Comparison of ENCODE assay signal across 19 cellular contexts in genomic region chr15:67771201-67771600, GRCh38. TPM values are rescaled to one million over a fixed set of nuclear protein-coding genes. Genes with fewer than 3 reads are reported as not detected.
DNase-seq lines count a peak whose midpoint lies in the region; ATAC-seq, FAIRE-seq and TF ChIP-seq lines count a peak whose summit lies in the region.
"Had no signal": no experiment of that assay in that cellular context is flagged by ENCODE, and none has a peak within 500 bp of the region (broad histone marks: within the 10 kb centered on the region; RNA-seq: fewer than 3 reads in every experiment).

No MANE protein-coding gene starts in this region.

- CTCF ChIA-PET in SK-N-SH (lab: Yijun Ruan, JAX) = no interaction called here

- no peak overlapping the region for H3K4me2 ChIP-seq in SK-N-SH
- H3K4me2 ChIP-seq in mesenchymal stem cell (ENCODE audit: low read length, poor library complexity, severe bottlenecking) = no peak overlapping the region
- H3K4me2 ChIP-seq: A549 had no signal

- peak; percentile 16 for FAIRE-seq in HTR-8/SVneo (lab: Jason Lieb, UNC)
- FAIRE-seq: GM12878, GM18507 had no signal

- 70% methylated on average over 4 of the region's 4 CpGs for WGBS in SK-N-SH (ENCODE audit: low lambda C conversion rate)
- 51% methylated on average over 4 of the region's 4 CpGs for WGBS in mesenchymal stem cell

- no peak; the same call in 1 of the 2 replicates for TF ChIP-seq RAD21 in SK-N-SH (IDR thresholded peaks at IDR 0.05; ENCODE audit: low read length)

- H2BK120ac ChIP-seq in mesenchymal stem cell (ENCODE audit: low read depth, low read length) = no peak overlapping the region

- H4K8ac ChIP-seq in mesenchymal stem cell (ENCODE audit: low read length) = no peak overlapping the region

- TF ChIP-seq EP300 in SK-N-SH (IDR thresholded peaks at IDR 0.05; ENCODE audit: borderline replicate concordance in 1 of 2, low read depth in 1 of 2, low read length in 1 of 2) = peak in 1 of 2 experiments; percentile 40; a peak in 1 of 4 replicates

- H3K4me1 Mint-ChIP-seq in glutamatergic neuron (ENCODE audit: low read depth, unreplicated experiment) = peaks cover 75% of the 10 kb centered on the region

- H3K27ac ChIP-seq in SK-N-SH (ENCODE audit: low read depth in 2 of 2, low read length in 1 of 2) = no peak overlapping the region
- H3K27ac ChIP-seq in mesenchymal stem cell (ENCODE audit: low read length, poor library complexity, severe bottlenecking) = no peak overlapping the region
- H3K27ac ChIP-seq: A549 had no signal

- no peak for ATAC-seq in GM21528 (IDR thresholded peaks at IDR 0.05; ENCODE audit: low FRiP score, unreplicated experiment)
- ATAC-seq: A549, GM12878 had no signal

- peak overlapping the region; percentile 64 for H3K4me3 Mint-ChIP-seq in glutamatergic neuron (ENCODE audit: unreplicated experiment)
- H3K4me3 Mint-ChIP-seq: CD14-positive monocyte had no signal

- H3K27me3 ChIP-seq in BE2C = no peaks in the 10 kb centered on the region
- H3K27me3 ChIP-seq in SK-N-SH (ENCODE audit: insufficient read depth) = no peaks in the 10 kb centered on the region
- H3K27me3 ChIP-seq in mesenchymal stem cell (ENCODE audit: control insufficient read depth in 1 of 2, insufficient read depth in 1 of 2, low read length in 2 of 2) = no peaks in the 10 kb centered on the region

- H3K18ac ChIP-seq in mesenchymal stem cell (ENCODE audit: low read depth in 1 of 2, low read length in 2 of 2) = no peak overlapping the region

- no peak overlapping the region for H3K14ac ChIP-seq in mesenchymal stem cell (ENCODE audit: low read length in 2 of 2)

- H3K4me1 ChIP-seq in BE2C (peaks cover 12% of the 10 kb centered on the region), SK-N-SH (ENCODE audit: control insufficient read depth in 1 of 2, insufficient read depth in 2 of 2, low read depth in 1 of 2, low read length in 1 of 2) (peaks cover 3 to 15% of the 10 kb centered on the region in 2 experiments), mesenchymal stem cell (ENCODE audit: control insufficient read depth, insufficient read depth, low read depth, low read length) (peaks cover 6% of the 10 kb centered on the region)
- H3K4me1 ChIP-seq: A549 had no signal

- H2AFZ ChIP-seq in SK-N-SH (ENCODE audit: low read depth) = no peak overlapping the region
- no peak overlapping the region for H2AFZ ChIP-seq in mesenchymal stem cell (ENCODE audit: low read depth, low read length)

- POLR2A ChIA-PET in SK-N-SH (lab: Yijun Ruan, JAX) = no interaction called here

- H2BK5ac ChIP-seq in mesenchymal stem cell (ENCODE audit: low read depth, low read length, poor library complexity, severe bottlenecking) = no peak overlapping the region

- H2BK12ac ChIP-seq in mesenchymal stem cell (ENCODE audit: low read length in 2 of 2) = no peak overlapping the region

- no peak overlapping the region for H4K91ac ChIP-seq in mesenchymal stem cell (ENCODE audit: low read length)

- H3F3A ChIP-seq in SK-N-SH (replicated peaks; ENCODE audit: insufficient read depth) = no peaks in the 10 kb centered on the region

- DNase-seq in BE2C (peak; percentile 37), HTR-8/SVneo (ENCODE audit: insufficient read length, low spot score) (no peak), SK-N-SH (peak; percentile 51), glutamatergic neuron (peak; percentile 36), mesenchymal stem cell (no peak), activated T-cell treated with anti-CD3 and anti-CD28 coated beads for 4 hours (no peak)
- DNase-seq in effector CD4-positive, alpha-beta T cell = no peak
- DNase-seq: COR-L47; KG1; NCI-H1092 treated with DMSO at 0.1 percent for 48 hours; NCI-H1694 treated with DMSO at 0.1 percent for 48 hours; NCI-H446 treated with DMSO at 0.1 percent for 48 hours; NK-92 treated with Interleukin-12 subunit alpha and Interleukin-12 subunit beta, amount 100 ng/mL, for 24 hours had no signal

- no peaks in the 10 kb centered on the region for H3K36me3 Mint-ChIP-seq in glutamatergic neuron (ENCODE audit: unreplicated experiment)

- H3K4me3 ChIP-seq in BE2C (ENCODE audit: low read depth, low read length) = no peak overlapping the region
- H3K4me3 ChIP-seq in SK-N-SH (ENCODE audit: low read depth in 2 of 2, low read length in 1 of 2) = no peak overlapping the region
- no peak overlapping the region for H3K4me3 ChIP-seq in mesenchymal stem cell (ENCODE audit: insufficient read depth in 1 of 2, low read depth in 1 of 2, low read length in 2 of 2)
- H3K4me3 ChIP-seq: A549, GM12878 had no signal

- peaks cover 4% of the 10 kb centered on the region for H3K9me3 Mint-ChIP-seq in glutamatergic neuron (ENCODE audit: unreplicated experiment)
- H3K9me3 Mint-ChIP-seq: CD14-positive monocyte had no signal

- no peaks in the 10 kb centered on the region for H4K20me1 ChIP-seq in SK-N-SH (ENCODE audit: insufficient read depth)

- H3K9ac ChIP-seq in SK-N-SH (no peak overlapping the region), mesenchymal stem cell (ENCODE audit: low read length) (no peak overlapping the region)

- H3K4ac ChIP-seq in mesenchymal stem cell (ENCODE audit: low read depth in 1 of 2, low read length in 2 of 2) = no peak overlapping the region

- H3K23ac ChIP-seq in mesenchymal stem cell (ENCODE audit: low read length in 2 of 2) = no peak overlapping the region

- peaks cover 2% of the 10 kb centered on the region for H3K27me3 Mint-ChIP-seq in glutamatergic neuron (ENCODE audit: unreplicated experiment)

- H3K9me2 ChIP-seq in SK-N-SH = no peaks in the 10 kb centered on the region

- H3K36me3 ChIP-seq in BE2C (no peaks in the 10 kb centered on the region), SK-N-SH (replicated peaks in 1 of 2; ENCODE audit: control insufficient read depth in 1 of 2, insufficient read depth in 2 of 2, low read length in 1 of 2) (peaks cover 3 to 4% of the 10 kb centered on the region in 2 experiments), mesenchymal stem cell (ENCODE audit: control insufficient read depth in 1 of 2, insufficient read depth in 2 of 2, low read depth in 1 of 2, low read length in 2 of 2) (peaks cover 0 to 4% of the 10 kb centered on the region in 2 experiments)

- H3K9me3 ChIP-seq in BE2C (no peaks in the 10 kb centered on the region), SK-N-SH (no peaks in the 10 kb centered on the region), mesenchymal stem cell (ENCODE audit: control insufficient read depth, low read length) (no peaks in the 10 kb centered on the region)
- H3K9me3 ChIP-seq: A549 had no signal

- H3K79me2 ChIP-seq in SK-N-SH (ENCODE audit: insufficient read depth) = no peaks in the 10 kb centered on the region

- no peak overlapping the region for H2BK15ac ChIP-seq in mesenchymal stem cell (ENCODE audit: low read depth, poor library complexity, severe bottlenecking)

- no peak overlapping the region for H2AK5ac ChIP-seq in mesenchymal stem cell (ENCODE audit: low read length, severe bottlenecking)

- TF ChIP-seq CTCF in BE2C (IDR thresholded peaks at IDR 0.05; ENCODE audit: low read depth, low read length) (no peak), SK-N-SH (IDR thresholded peaks at IDR 0.05) (no peak), glutamatergic neuron (IDR thresholded peaks at IDR 0.05; ENCODE audit: partially characterized antibody, unreplicated experiment) (no peak)

- H3K27ac Mint-ChIP-seq in glutamatergic neuron (ENCODE audit: unreplicated experiment) = peak overlapping the region; percentile 95
- H3K27ac Mint-ChIP-seq: CD14-positive monocyte had no signal

- H3K79me1 ChIP-seq in mesenchymal stem cell (replicated peaks; ENCODE audit: low read length, poor library complexity, severe bottlenecking) = no peaks in the 10 kb centered on the region

TF ChIP-seq in SK-N-SH, 30 proteins besides CTCF, POLR2A, EP300 and RAD21:
- no peak for TF ChIP-seq MAX (IDR thresholded peaks at IDR 0.05; ENCODE audit: low read depth)
- TF ChIP-seq MXI1 (IDR thresholded peaks at IDR 0.05; ENCODE audit: low read depth, low read length) = peak; percentile 83
- no peak for TF ChIP-seq NRF1 (IDR thresholded peaks at IDR 0.05; ENCODE audit: low read depth, low read length)
- TF ChIP-seq POLR2AphosphoS5 (IDR thresholded peaks at IDR 0.05; ENCODE audit: low read depth, low read length) = no peak
- TF ChIP-seq GATA2 (CRISPR knock-in tag; IDR thresholded peaks at IDR 0.05) = peak; percentile 71
- peak; percentile 38; the same call in 1 of the 2 replicates for TF ChIP-seq RCOR1 (IDR thresholded peaks at IDR 0.05; ENCODE audit: low read length)
- no peak for TF ChIP-seq MEF2A (IDR thresholded peaks at IDR 0.05; ENCODE audit: borderline replicate concordance, low read depth)
- TF ChIP-seq PBX3 (IDR thresholded peaks at IDR 0.05) = no peak
- TF ChIP-seq CHD2 (IDR thresholded peaks at IDR 0.05; ENCODE audit: low read length, partially characterized antibody) = peak; percentile 28
- TF ChIP-seq GABPA (IDR thresholded peaks at IDR 0.05; ENCODE audit: low read depth) = no peak
- no peak for TF ChIP-seq IRF3 (IDR thresholded peaks at IDR 0.05; ENCODE audit: low read depth, low read length)
- no peak for TF ChIP-seq TCF12 (IDR thresholded peaks at IDR 0.05)

RNA-seq across cellular contexts. Expression of gene SKOR1, which starts 54.1 kb away (rescaled TPM):
- 0.28 TPM for polyA plus RNA-seq in BE2C (2012; ENCODE audit: insufficient read depth, insufficient read length, low read depth)
- polyA plus RNA-seq in SK-N-SH (2012; rRNA removed) = 0.18 and 0.26 TPM in 2 replicates
- polyA plus RNA-seq in SK-N-SH (2012; cell fraction: cytosol; rRNA removed) = 0.09 TPM in 2 replicates
- 1.3 and 2.3 TPM in 2 replicates for polyA plus RNA-seq in SK-N-SH (2012; cell fraction: nucleus; rRNA removed)
- total RNA-seq in glutamatergic neuron (ENCODE audit: unreplicated experiment) = 4.0 TPM
- polyA plus RNA-seq in mesenchymal stem cell (2013, experiment 1 of 2) = 0.06 TPM
- polyA plus RNA-seq in mesenchymal stem cell (2013, experiment 2 of 2) = 0.08 TPM
- total RNA-seq: SK-MEL-5 had no signal
- polyA plus RNA-seq: CD14-positive monocyte had no signal

Comparison
In these comparisons a context has a peak if more than half of its experiments do, and no peak if none do; other contexts are left out.
1. DNase-seq: peak in BE2C (single experiment), SK-N-SH (single experiment) and glutamatergic neuron (single experiment); none in HTR-8/SVneo (single experiment), mesenchymal stem cell (single experiment), activated T-cell treated with anti-CD3 and anti-CD28 coated beads for 4 hours (single experiment) and effector CD4-positive, alpha-beta T cell (single experiment).